Comparison of ENCODE assay signal across 21 cellular contexts in the genomic region with DNA sequence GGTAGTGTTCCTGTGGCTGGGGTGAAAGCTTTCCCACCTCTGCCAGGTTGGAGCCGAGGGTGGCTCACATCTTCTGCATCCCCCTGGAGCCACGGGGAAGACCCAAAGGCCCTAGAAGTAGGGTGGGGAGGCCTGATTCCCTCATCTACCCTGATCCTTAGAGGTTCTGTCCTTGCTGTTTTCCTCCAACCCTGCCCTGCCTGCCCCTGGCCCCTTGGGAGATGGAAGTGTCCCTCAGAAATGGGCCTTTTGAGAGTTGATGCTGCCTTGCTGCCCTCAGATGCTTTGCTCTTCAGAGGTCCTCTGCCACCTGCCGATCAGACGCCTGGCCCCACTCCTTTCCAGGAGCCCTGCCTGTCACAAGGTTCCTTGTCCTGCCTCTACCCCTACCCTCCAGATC. TPM values are rescaled to one million over a fixed set of nuclear protein-coding genes. Genes with fewer than 3 reads are reported as not detected.
DNase-seq lines count a peak whose midpoint lies in the region; ATAC-seq and TF ChIP-seq lines count a peak whose summit lies in the region.
"Had no signal": no experiment of that assay in that cellular context is flagged by ENCODE, and none has a peak within 500 bp of the region (broad histone marks: within the 10 kb centered on the region; RNA-seq: fewer than 3 reads in every experiment).

No MANE protein-coding gene starts in this region.

- H3K27ac Mint-ChIP-seq in chondrocyte (ENCODE audit: unreplicated experiment) (no peak overlapping the region), mesothelial cell of epicardium (no peak overlapping the region)
- H3K27ac Mint-ChIP-seq: B cell; CD4-positive, alpha-beta T cell; CD8-positive, alpha-beta T cell had no signal

- peaks cover 9% of the 10 kb centered on the region for H3K4me1 ChIP-seq in suprapubic skin

- intact Hi-C loops in cardiac septum (cut with DNase I) (no loop called here), Right ventricle myocardium inferior (cut with DNase I) (no loop called here)

- H3K4me3 Mint-ChIP-seq in chondrocyte (ENCODE audit: unreplicated experiment) = no peak overlapping the region
- H3K4me3 Mint-ChIP-seq in mesothelial cell of epicardium = no peak overlapping the region
- H3K4me3 Mint-ChIP-seq: B cell; CD4-positive, alpha-beta T cell; CD8-positive, alpha-beta T cell had no signal

- ATAC-seq in Right ventricle myocardium inferior (no peak), HG02884 (IDR thresholded peaks at IDR 0.05; ENCODE audit: unreplicated experiment) (no peak)
- ATAC-seq: CD8-positive, alpha-beta T cell had no signal

- H3K27me3 ChIP-seq in suprapubic skin = no peaks in the 10 kb centered on the region
- H3K27me3 ChIP-seq: BLaER1 treated with 17β-estradiol and CSF1 and Interleukin-3, amounts not matched to agents 10 nM and 100 nM had no signal

- H3K36me3 ChIP-seq in suprapubic skin = no peaks in the 10 kb centered on the region
- H3K36me3 ChIP-seq: BLaER1 treated with 17β-estradiol and CSF1 and Interleukin-3, amounts not matched to agents 10 nM and 100 nM had no signal

- H3K27ac ChIP-seq in skin epidermis (peak overlapping the region in 16 of 21 experiments; percentile 18 to 81 (median 68)), suprapubic skin (peak overlapping the region; percentile 73)
- H3K27ac ChIP-seq: BLaER1 treated with 17β-estradiol and CSF1 and Interleukin-3, amounts not matched to agents 10 nM and 100 nM; C4-2B had no signal

- no peak for TF ChIP-seq POLR2A in suprapubic skin (IDR thresholded peaks at IDR 0.05)

- no peaks in the 10 kb centered on the region for H3K9me3 ChIP-seq in suprapubic skin
- H3K9me3 ChIP-seq: BLaER1 treated with 17β-estradiol and CSF1 and Interleukin-3, amounts not matched to agents 10 nM and 100 nM; Caco-2 had no signal

- H3K4me1 Mint-ChIP-seq in chondrocyte (ENCODE audit: low read depth) = no peaks in the 10 kb centered on the region
- H3K4me1 Mint-ChIP-seq in mesothelial cell of epicardium = no peaks in the 10 kb centered on the region

- DNase-seq in cardiac septum (ENCODE audit: low spot score) (peak; percentile 56), Right ventricle myocardium inferior (ENCODE audit: missing footprints) (no peak), chondrocyte (ENCODE audit: low spot score) (peak; percentile 57), suprapubic skin (ENCODE audit: low spot score in 2 of 2) (no peak), dedifferentiated amniotic fluid mesenchymal stem cell (ENCODE audit: extremely low spot score) (no peak), mesothelial cell of epicardium (ENCODE audit: low spot score in 2 of 2, unreplicated experiment in 2 of 2) (no peak)
- DNase-seq: 8988T; ACHN; AML-193; Caco-2; Calu3; CD4-positive, alpha-beta T cell; CD8-positive, alpha-beta T cell; DMS79 treated with DMSO at 0.1 percent for 48 hours; GF-D8 had no signal

- H3K9me3 Mint-ChIP-seq in chondrocyte (ENCODE audit: low read depth) (no peaks in the 10 kb centered on the region), mesothelial cell of epicardium (no peaks in the 10 kb centered on the region)
- H3K9me3 Mint-ChIP-seq: CD4-positive, alpha-beta T cell; CD8-positive, alpha-beta T cell had no signal

- H3K36me3 Mint-ChIP-seq in chondrocyte (ENCODE audit: low read depth) (peaks cover 12% of the 10 kb centered on the region), mesothelial cell of epicardium (peaks cover 12% of the 10 kb centered on the region)
- H3K36me3 Mint-ChIP-seq: CD8-positive, alpha-beta T cell had no signal

- no peak for TF ChIP-seq CTCF in chondrocyte (IDR thresholded peaks at IDR 0.05)
- no peak for TF ChIP-seq CTCF in suprapubic skin (IDR thresholded peaks at IDR 0.05)
- TF ChIP-seq CTCF in mesothelial cell of epicardium (IDR thresholded peaks at IDR 0.05; ENCODE audit: unreplicated experiment) = no peak

- H3K27me3 Mint-ChIP-seq in chondrocyte (ENCODE audit: low read depth) (no peaks in the 10 kb centered on the region), mesothelial cell of epicardium (ENCODE audit: low read depth) (no peaks in the 10 kb centered on the region)
- H3K27me3 Mint-ChIP-seq: CD4-positive, alpha-beta T cell had no signal

- H3K4me3 ChIP-seq in skin epidermis = no peak overlapping the region
- no peak overlapping the region for H3K4me3 ChIP-seq in suprapubic skin
- H3K4me3 ChIP-seq: BLaER1 treated with 17β-estradiol and CSF1 and Interleukin-3, amounts not matched to agents 10 nM and 100 nM had no signal

- no peak for TF ChIP-seq EP300 in suprapubic skin (IDR thresholded peaks at IDR 0.05)

- whole genome bisulfite sequencing in suprapubic skin = 100% methylated on average over 4 of the region's 4 CpGs

RNA-seq across cellular contexts. Expression of gene CCL19, which starts 6.3 kb away (rescaled TPM):
- total RNA-seq in cardiac septum (0.62 TPM), Right ventricle myocardium inferior (1.1 TPM), chondrocyte (not detected in 3 replicates), suprapubic skin (1 to 10 TPM; 1.3 to 5.4 (median 3.3) TPM), mesothelial cell of epicardium (not detected in 3 replicates)
- total RNA-seq: A673; B cell; Caco-2; Calu3; CD4-positive, alpha-beta T cell; CD8-positive, alpha-beta T cell had no signal

RNA-seq across cellular contexts. Expression of gene CCL27, which starts 22.4 kb away (rescaled TPM):
- not detected for total RNA-seq in cardiac septum
- total RNA-seq in Right ventricle myocardium inferior = not detected
- not detected in 3 replicates for total RNA-seq in chondrocyte
- total RNA-seq in suprapubic skin = 100 to 1,000 TPM; 169 to 357 (median 233) TPM
- 0.61 to 0.84 TPM in 2 of 3 replicates, not detected in the other for total RNA-seq in mesothelial cell of epicardium
- total RNA-seq: A673; B cell; Caco-2; Calu3; CD4-positive, alpha-beta T cell; CD8-positive, alpha-beta T cell had no signal

RNA-seq across cellular contexts. Expression of gene CCL21, which starts 25.1 kb away (rescaled TPM):
- total RNA-seq in cardiac septum = 30.1 TPM
- total RNA-seq in Right ventricle myocardium inferior = 12.4 TPM
- total RNA-seq in chondrocyte = not detected in 3 replicates
- 1 to 10 TPM in 3 of 4 donors, not detected in 1; 5.2 to 6.1 (median 5.6) TPM for total RNA-seq in suprapubic skin
- total RNA-seq in mesothelial cell of epicardium = not detected in 3 replicates
- total RNA-seq: A673; B cell; Caco-2; Calu3; CD4-positive, alpha-beta T cell; CD8-positive, alpha-beta T cell had no signal

RNA-seq across cellular contexts. Expression of gene IL11RA, which starts 32.8 kb away (rescaled TPM):
- 59.4 TPM for total RNA-seq in cardiac septum
- 43.6 TPM for total RNA-seq in Right ventricle myocardium inferior
- 32.0 to 33.7 TPM (median 32.9 TPM) in 3 replicates for total RNA-seq in chondrocyte
- 100 to 1,000 TPM in 1 of 4 donors, 10 to 100 TPM in 3; 23.4 to 114 (median 39.3) TPM for total RNA-seq in suprapubic skin
- total RNA-seq in mesothelial cell of epicardium = 112 to 114 TPM (median 113 TPM) in 3 replicates

RNA-seq across cellular contexts. Expression of gene GALT, which starts 38.3 kb away (rescaled TPM):
- total RNA-seq in cardiac septum (42.4 TPM), Right ventricle myocardium inferior (54.1 TPM), chondrocyte (35.5 to 51.8 TPM (median 38.2 TPM) in 3 replicates), suprapubic skin (100 to 1,000 TPM in 1 of 4 donors, 10 to 100 TPM in 3; 47.6 to 182 (median 77.6) TPM), mesothelial cell of epicardium (82.7 to 95.2 TPM (median 88.5 TPM) in 3 replicates)

Comparison
In these comparisons a context has a peak if more than half of its experiments do, and no peak if none do; other contexts are left out.
1. DNase-seq: peak in cardiac septum (single experiment) and chondrocyte (single experiment); none in Right ventricle myocardium inferior (single experiment), suprapubic skin (0 of 2), dedifferentiated amniotic fluid mesenchymal stem cell (single experiment) and mesothelial cell of epicardium (0 of 2).
2. RNA of gene CCL27, which starts 22.4 kb away (total RNA-seq): 169 to 357 TPM in suprapubic skin; 0.61 to 0.84 TPM in mesothelial cell of epicardium, not detected in Right ventricle myocardium inferior (single experiment), not detected in cardiac septum (single experiment) and not detected in chondrocyte; every median in the first group is over 10 times any median in the second.